ENCODE assay signal across 21 cellular contexts in the genomic region with DNA sequence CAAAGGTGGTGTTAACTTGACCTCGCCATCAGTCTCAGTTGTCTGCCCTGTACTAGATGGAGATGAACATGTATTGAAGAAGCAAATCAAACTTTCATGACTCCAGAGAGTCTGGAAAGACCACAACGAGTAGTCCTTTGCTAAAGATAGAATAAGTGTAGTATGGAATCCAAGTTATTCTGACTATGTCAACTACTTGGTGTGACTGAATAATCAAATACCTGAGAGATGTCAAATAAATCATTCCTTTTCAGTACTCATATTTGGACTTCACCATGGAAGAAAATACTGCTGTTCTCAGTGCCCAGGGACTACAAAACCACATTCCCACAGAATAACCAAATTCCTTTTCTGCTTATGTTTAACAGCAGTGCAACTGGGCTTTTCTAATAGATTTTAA.
A peak's percentile ranks its signal among the peaks of the same experiment; 100 is the strongest.
DNase-seq lines count a peak whose midpoint lies in the region; ATAC-seq and TF ChIP-seq lines count a peak whose summit lies in the region.
"Had no signal": no experiment of that assay in that cellular context is flagged by ENCODE, and none has a peak within 500 bp of the region (broad histone marks: within the 10 kb centered on the region; RNA-seq: fewer than 3 reads in every experiment).

No MANE protein-coding gene starts in this region.

- H3K4me3 Mint-ChIP-seq in GM23338 = no peak overlapping the region
- H3K4me3 Mint-ChIP-seq: activated CD4-positive, alpha-beta memory T cell treated with anti-CD3 and anti-CD28 coated beads for 36 hours; CD4-positive, CD25-positive, alpha-beta regulatory T cell had no signal

- H3K27ac Mint-ChIP-seq in GM23338 = no peak overlapping the region
- H3K27ac Mint-ChIP-seq: activated CD4-positive, alpha-beta memory T cell treated with anti-CD3 and anti-CD28 coated beads for 36 hours; CD4-positive, CD25-positive, alpha-beta regulatory T cell had no signal

- peaks cover 28% of the 10 kb centered on the region for H3K4me1 Mint-ChIP-seq in GM23338

- no peaks in the 10 kb centered on the region for H3K9me3 Mint-ChIP-seq in GM23338

- H3K4me3 ChIP-seq in upper lobe of right lung = no peak overlapping the region
- H3K4me3 ChIP-seq in GM23338 = no peak overlapping the region
- H3K4me3 ChIP-seq: ovary, sigmoid colon had no signal

- H3K36me3 ChIP-seq in upper lobe of right lung = no peaks in the 10 kb centered on the region
- H3K36me3 ChIP-seq in GM23338 (ENCODE audit: insufficient read depth) = no peaks in the 10 kb centered on the region
- H3K36me3 ChIP-seq: ovary, sigmoid colon, WERI-Rb-1 had no signal

- no peaks in the 10 kb centered on the region for H3K9me3 ChIP-seq in upper lobe of right lung
- H3K9me3 ChIP-seq: ovary, sigmoid colon had no signal

- TF ChIP-seq CTCF in upper lobe of right lung (IDR thresholded peaks at IDR 0.05) = no peak
- no peak for TF ChIP-seq CTCF in GM23338 (conservative IDR thresholded peaks at IDR 0.05; ENCODE audit: low read depth in 2 of 2)

- H3K27ac ChIP-seq in upper lobe of right lung = no peak overlapping the region
- H3K27ac ChIP-seq in GM23338 (ENCODE audit: low read depth) = no peak overlapping the region
- H3K27ac ChIP-seq: ovary, WERI-Rb-1 had no signal

- H3F3A ChIP-seq in GM23338 (replicated peaks; ENCODE audit: low read depth) = no peaks in the 10 kb centered on the region

- no peaks in the 10 kb centered on the region for H3K27me3 ChIP-seq in upper lobe of right lung
- H3K27me3 ChIP-seq in GM23338 (ENCODE audit: insufficient read depth) = no peaks in the 10 kb centered on the region
- H3K27me3 ChIP-seq: ovary, sigmoid colon had no signal

- H4K20me1 ChIP-seq in GM23338 (replicated peaks; ENCODE audit: insufficient read depth) = no peaks in the 10 kb centered on the region

- H3K36me3 Mint-ChIP-seq in GM23338 (ENCODE audit: low read depth) = peaks cover 19% of the 10 kb centered on the region

- no peak overlapping the region for H2AFZ ChIP-seq in GM23338

- peak; percentile 79 for ATAC-seq in SK-N-SH treated with all-trans-retinoic acid at 6 μM for 48 hours
- ATAC-seq in upper lobe of right lung = peak; percentile 80
- ATAC-seq in GM23338 = no peak
- ATAC-seq: activated naive CD4-positive, alpha-beta T cell treated with anti-CD3 and anti-CD28 coated beads, Interleukin-2, amount 50 U/mL, for 72 hours; HepG2; left lobe of liver had no signal

- H3K4me2 ChIP-seq in GM23338 = no peak overlapping the region

- DNase-seq in GM03348 (ENCODE audit: low spot score) (peak; percentile 28), hepatic stellate cell (ENCODE audit: low spot score) (peak; percentile 19), upper lobe of right lung (no peak), NCI-H2029 treated with DMSO at 0.1 percent for 48 hours (lab: John Stamatoyannopoulos, UW) (no peak), dermis blood vessel endothelial cell (no peak), GM23338 (ENCODE audit: low spot score) (no peak)
- DNase-seq: activated CD4-positive, alpha-beta memory T cell treated with anti-CD3 and anti-CD28 coated beads for 36 hours; activated T-cell treated with anti-CD3 and anti-CD28 coated beads, Interleukin-2, amount 50 U/mL, for 1 hour; CD4-positive, CD25-positive, alpha-beta regulatory T cell; DMS79 treated with DMSO at 0.1 percent for 48 hours; effector memory CD4-positive, alpha-beta T cell; NCI-H187 treated with DMSO at 0.1 percent for 48 hours; ovary; sigmoid colon; stimulated activated CD4-positive, alpha-beta T cell treated with anti-CD3 and anti-CD28 coated beads, Interleukin-4, amount 100 ng/mL, for 1 hour; substantia nigra; WERI-Rb-1 had no signal

- no peaks in the 10 kb centered on the region for H3K79me2 ChIP-seq in GM23338 (replicated peaks; ENCODE audit: insufficient read depth)

- intact Hi-C loops in upper lobe of right lung (cut with DNase I) = no loop called here

- H3K9me2 ChIP-seq in GM23338 (ENCODE audit: insufficient read depth) = 0 out of 2 replicates have a peak, but pooled peaks cover 4% of the 10 kb centered on the region

- peaks cover 11% of the 10 kb centered on the region for H3K4me1 ChIP-seq in upper lobe of right lung
- peaks cover 36% of the 10 kb centered on the region for H3K4me1 ChIP-seq in GM23338 (ENCODE audit: insufficient read depth)

- no peaks in the 10 kb centered on the region for H3K27me3 Mint-ChIP-seq in GM23338 (ENCODE audit: insufficient read depth, low read depth, poor library complexity)
- H3K27me3 Mint-ChIP-seq: activated CD4-positive, alpha-beta memory T cell treated with anti-CD3 and anti-CD28 coated beads for 36 hours; CD4-positive, CD25-positive, alpha-beta regulatory T cell had no signal

TF ChIP-seq in SK-N-SH treated with all-trans-retinoic acid at 6 μM for 48 hours, 23 proteins besides CTCF, POLR2A, EP300 and RAD21:
- TF ChIP-seq GLIS3 (CRISPR knock-in tag; IDR thresholded peaks at IDR 0.05) = no peak
- TF ChIP-seq ISL1 (CRISPR knock-in tag; IDR thresholded peaks at IDR 0.05) = peak; percentile 39; the same call in 1 of the 2 replicates

TF ChIP-seq in GM23338, 12 proteins besides CTCF, POLR2A, EP300 and RAD21 (continues in another document):
- TF ChIP-seq NANOG (IDR thresholded peaks at IDR 0.05; ENCODE audit: borderline replicate concordance) (no peak), EZH2phosphoT487 (IDR thresholded peaks at IDR 0.05; ENCODE audit: unreplicated experiment) (no peak), CREB1 (CRISPR knock-in tag; IDR thresholded peaks at IDR 0.05; ENCODE audit: low read depth) (no peak), STAT1 (IDR thresholded peaks at IDR 0.05; ENCODE audit: unreplicated experiment) (no peak), JUNB (IDR thresholded peaks at IDR 0.05; ENCODE audit: unreplicated experiment) (no peak), EZH2 (IDR thresholded peaks at IDR 0.05; ENCODE audit: low read depth, unreplicated experiment) (no peak), POLR2AphosphoS5 (IDR thresholded peaks at IDR 0.05; ENCODE audit: low read depth) (no peak)
- TF ChIP-seq, protein P1, sequence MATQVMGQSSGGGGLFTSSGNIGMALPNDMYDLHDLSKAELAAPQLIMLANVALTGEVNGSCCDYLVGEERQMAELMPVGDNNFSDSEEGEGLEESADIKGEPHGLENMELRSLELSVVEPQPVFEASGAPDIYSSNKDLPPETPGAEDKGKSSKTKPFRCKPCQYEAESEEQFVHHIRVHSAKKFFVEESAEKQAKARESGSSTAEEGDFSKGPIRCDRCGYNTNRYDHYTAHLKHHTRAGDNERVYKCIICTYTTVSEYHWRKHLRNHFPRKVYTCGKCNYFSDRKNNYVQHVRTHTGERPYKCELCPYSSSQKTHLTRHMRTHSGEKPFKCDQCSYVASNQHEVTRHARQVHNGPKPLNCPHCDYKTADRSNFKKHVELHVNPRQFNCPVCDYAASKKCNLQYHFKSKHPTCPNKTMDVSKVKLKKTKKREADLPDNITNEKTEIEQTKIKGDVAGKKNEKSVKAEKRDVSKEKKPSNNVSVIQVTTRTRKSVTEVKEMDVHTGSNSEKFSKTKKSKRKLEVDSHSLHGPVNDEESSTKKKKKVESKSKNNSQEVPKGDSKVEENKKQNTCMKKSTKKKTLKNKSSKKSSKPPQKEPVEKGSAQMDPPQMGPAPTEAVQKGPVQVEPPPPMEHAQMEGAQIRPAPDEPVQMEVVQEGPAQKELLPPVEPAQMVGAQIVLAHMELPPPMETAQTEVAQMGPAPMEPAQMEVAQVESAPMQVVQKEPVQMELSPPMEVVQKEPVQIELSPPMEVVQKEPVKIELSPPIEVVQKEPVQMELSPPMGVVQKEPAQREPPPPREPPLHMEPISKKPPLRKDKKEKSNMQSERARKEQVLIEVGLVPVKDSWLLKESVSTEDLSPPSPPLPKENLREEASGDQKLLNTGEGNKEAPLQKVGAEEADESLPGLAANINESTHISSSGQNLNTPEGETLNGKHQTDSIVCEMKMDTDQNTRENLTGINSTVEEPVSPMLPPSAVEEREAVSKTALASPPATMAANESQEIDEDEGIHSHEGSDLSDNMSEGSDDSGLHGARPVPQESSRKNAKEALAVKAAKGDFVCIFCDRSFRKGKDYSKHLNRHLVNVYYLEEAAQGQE (IDR thresholded peaks at IDR 0.05; ENCODE audit: unreplicated experiment) = no peak

Comparison
In these comparisons a context has a peak if more than half of its experiments do, and no peak if none do; other contexts are left out.
1. DNase-seq: peak in GM03348 (single experiment) and hepatic stellate cell (single experiment); none in upper lobe of right lung (single experiment), NCI-H2029 treated with DMSO at 0.1 percent for 48 hours (single experiment), dermis blood vessel endothelial cell (single experiment) and GM23338 (single experiment).